Comparison of ENCODE assay signal across 29 cellular contexts in the genomic region with DNA sequence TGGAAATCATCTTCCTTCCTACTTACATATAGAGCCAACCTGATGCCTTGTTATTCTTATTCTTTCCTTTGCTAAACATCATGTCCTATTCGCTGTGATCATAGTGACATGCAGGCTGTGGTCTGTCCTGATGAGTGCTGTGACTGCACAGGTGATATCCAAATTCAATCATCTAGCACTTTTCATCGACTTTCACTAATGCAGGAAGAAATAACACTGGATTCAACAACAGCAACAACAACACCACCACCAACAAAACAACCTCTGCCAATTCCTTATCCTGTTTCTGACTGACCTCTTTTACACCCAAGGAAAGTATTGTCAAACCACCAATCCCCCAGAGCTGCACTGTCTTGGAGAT.
"Had no signal": no experiment of that assay in that cellular context is flagged by ENCODE, and none has a peak within 500 bp of the region (broad histone marks: within the 10 kb centered on the region; RNA-seq: fewer than 3 reads in every experiment).

No MANE protein-coding gene starts in this region.

- H3K9me3 Mint-ChIP-seq: endodermal cell; nephron; stimulated activated naive B cell treated with anti-CD40 and anti-IgM and Interleukin-4, amounts not matched to agents 10 μg/mL and 1 μg/mL and 100 μg/mL, for 72 hours; stimulated activated naive CD8-positive, alpha-beta T cell treated with anti-CD3 and anti-CD28 coated beads, Interleukin-15, amount 100 ng/mL, for 72 hours had no signal

- H3K27ac Mint-ChIP-seq: endodermal cell; naive thymus-derived CD4-positive, alpha-beta T cell; stimulated activated naive B cell treated with anti-CD40 and anti-IgM and Interleukin-4, amounts not matched to agents 10 μg/mL and 1 μg/mL and 100 μg/mL, for 72 hours; stimulated activated naive CD8-positive, alpha-beta T cell treated with anti-CD3 and anti-CD28 coated beads, Interleukin-15, amount 100 ng/mL, for 72 hours had no signal

- H3K4me3 ChIP-seq: gastroesophageal sphincter, heart right ventricle, left lung, ovary, psoas muscle, sigmoid colon, suprapubic skin, transverse colon, upper lobe of right lung, vagina had no signal

- ATAC-seq: esophagus mucosa; foreskin keratinocyte; gastroesophageal sphincter; heart right ventricle; left cardiac atrium; left lung; naive thymus-derived CD4-positive, alpha-beta T cell; psoas muscle; right cardiac atrium; stimulated activated naive B cell treated with anti-CD40 and anti-IgM and Interleukin-4, amounts not matched to agents 10 μg/mL and 1 μg/mL and 100 μg/mL, for 72 hours; stimulated activated naive CD8-positive, alpha-beta T cell treated with anti-CD3 and anti-CD28 coated beads, Interleukin-15, amount 100 ng/mL, for 72 hours; upper lobe of right lung had no signal

- H3K9me3 ChIP-seq: gastroesophageal sphincter, left lung, ovary, psoas muscle, sigmoid colon, suprapubic skin, transverse colon, upper lobe of right lung, vagina had no signal

- H3K27me3 ChIP-seq: gastroesophageal sphincter, left lung, ovary, sigmoid colon, suprapubic skin, transverse colon, upper lobe of right lung, vagina had no signal

- H3K4me3 Mint-ChIP-seq: endodermal cell; naive thymus-derived CD4-positive, alpha-beta T cell; nephron; stimulated activated naive B cell treated with anti-CD40 and anti-IgM and Interleukin-4, amounts not matched to agents 10 μg/mL and 1 μg/mL and 100 μg/mL, for 72 hours; stimulated activated naive CD8-positive, alpha-beta T cell treated with anti-CD3 and anti-CD28 coated beads, Interleukin-15, amount 100 ng/mL, for 72 hours had no signal

- H3K36me3 ChIP-seq: gastroesophageal sphincter, heart right ventricle, left lung, ovary, sigmoid colon, suprapubic skin, transverse colon, upper lobe of right lung, vagina had no signal

- H3K36me3 Mint-ChIP-seq: naive thymus-derived CD4-positive, alpha-beta T cell; stimulated activated naive B cell treated with anti-CD40 and anti-IgM and Interleukin-4, amounts not matched to agents 10 μg/mL and 1 μg/mL and 100 μg/mL, for 72 hours had no signal

- H3K4me1 Mint-ChIP-seq: naive thymus-derived CD4-positive, alpha-beta T cell; stimulated activated naive B cell treated with anti-CD40 and anti-IgM and Interleukin-4, amounts not matched to agents 10 μg/mL and 1 μg/mL and 100 μg/mL, for 72 hours; stimulated activated naive CD8-positive, alpha-beta T cell treated with anti-CD3 and anti-CD28 coated beads, Interleukin-15, amount 100 ng/mL, for 72 hours had no signal

- H3K4me1 ChIP-seq: foreskin keratinocyte, gastroesophageal sphincter, heart right ventricle, left lung, psoas muscle, sigmoid colon, suprapubic skin, transverse colon, upper lobe of right lung, vagina had no signal

- H3K27ac ChIP-seq: epithelial cell of prostate, foreskin keratinocyte, gastroesophageal sphincter, heart right ventricle, left lung, ovary, psoas muscle, sigmoid colon, suprapubic skin, transverse colon, upper lobe of right lung, vagina had no signal

- DNase-seq: cortex of kidney; effector CD8-positive, alpha-beta T cell; endodermal cell; foreskin keratinocyte; heart right ventricle; hippocampal formation; left cardiac atrium; left lung; mesenchymal stem cell; midbrain; naive thymus-derived CD4-positive, alpha-beta T cell; occipital lobe; ovary; posterior cingulate gyrus; psoas muscle; right cardiac atrium; sigmoid colon; stimulated activated CD4-positive, alpha-beta T cell treated with anti-CD3 and anti-CD28 coated beads, Interleukin-2, amount 100 ng/mL, for 24 hours; stimulated activated CD4-positive, alpha-beta T cell treated with anti-CD3 and anti-CD28 coated beads, Interleukin-4, amount 100 ng/mL, for 24 hours; stimulated activated naive B cell treated with anti-CD40 and anti-IgM and Interleukin-4, amounts not matched to agents 10 μg/mL and 1 μg/mL and 100 μg/mL, for 72 hours; stimulated activated naive CD8-positive, alpha-beta T cell treated with anti-CD3 and anti-CD28 coated beads, Interleukin-15, amount 100 ng/mL, for 72 hours; transverse colon; upper lobe of right lung had no signal
